1 cellular context compared by ENCODE assay signal in genomic region chr4:188781655-188782054, GRCh38.
TF ChIP-seq lines count a peak whose summit lies in the region.

No MANE protein-coding gene starts in this region.

TF ChIP-seq in WTC11, 78 proteins besides CTCF, POLR2A, EP300 and RAD21 (continued from another document):
- TF ChIP-seq ERG (CRISPR knock-in tag; IDR thresholded peaks at IDR 0.05) (no peak), MXD4 (CRISPR knock-in tag; IDR thresholded peaks at IDR 0.05; ENCODE audit: borderline replicate concordance) (no peak), MAX (CRISPR knock-in tag; IDR thresholded peaks at IDR 0.05) (no peak), OVOL2 (CRISPR knock-in tag; IDR thresholded peaks at IDR 0.05; ENCODE audit: borderline replicate concordance) (no peak), ETV6 (CRISPR knock-in tag; IDR thresholded peaks at IDR 0.05) (no peak)
